Comparison of ENCODE assay signal across 8 cellular contexts in the genomic region with DNA sequence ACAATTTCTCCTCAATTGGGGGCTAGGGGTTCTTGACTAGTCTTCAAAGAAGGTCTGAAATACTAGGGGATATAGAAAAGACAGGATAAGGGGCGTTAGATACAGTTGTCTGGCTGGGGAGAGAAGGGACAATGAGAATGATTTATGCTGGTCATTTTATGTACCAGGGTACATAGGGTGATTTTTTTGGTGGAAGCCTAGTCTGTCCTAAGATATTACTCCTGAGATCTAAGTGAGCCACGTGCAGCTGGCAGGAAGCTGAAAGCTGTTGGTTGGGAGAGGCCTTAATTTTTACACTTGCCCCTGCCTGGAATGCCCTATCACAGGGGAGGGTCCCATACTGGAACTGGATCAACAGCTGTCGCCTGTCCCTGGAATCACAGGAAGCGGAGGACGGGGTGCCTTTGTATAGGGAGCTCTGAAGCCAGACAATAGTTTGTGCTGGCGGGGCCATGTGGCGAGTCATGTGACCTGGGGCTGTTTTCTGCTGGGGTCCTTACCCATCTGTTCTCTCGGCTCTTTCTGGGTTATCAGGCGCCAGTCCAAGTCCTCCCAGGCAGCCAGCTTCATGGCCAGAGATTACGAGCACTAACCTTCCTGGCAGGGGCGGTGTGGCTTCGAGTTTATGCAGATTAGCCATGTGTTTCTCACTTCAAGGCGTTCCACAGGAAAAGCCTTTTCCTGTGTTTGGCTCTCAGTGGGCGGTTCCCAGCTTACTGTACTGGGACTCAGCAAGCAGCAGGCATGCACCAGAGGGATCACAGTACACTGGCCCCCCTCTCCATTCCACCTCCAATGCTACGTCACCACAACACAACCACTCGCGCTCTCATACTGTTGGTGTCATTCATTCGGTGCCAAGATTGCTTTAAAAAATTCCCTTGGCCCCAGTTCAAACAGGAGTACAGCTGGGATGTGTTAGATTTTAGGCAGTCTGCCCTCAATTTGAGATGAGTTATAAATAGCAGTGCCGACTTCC. TPM values are rescaled to one million over a fixed set of nuclear protein-coding genes. Genes with fewer than 3 reads are reported as not detected.
DNase-seq lines count a peak whose midpoint lies in the region; ATAC-seq lines count a peak whose summit lies in the region.

No MANE protein-coding gene starts in this region.

- no peaks in the 10 kb centered on the region for H3K9me3 ChIP-seq in SK-N-MC (ENCODE audit: low read depth, low read length)

- peak overlapping the region; percentile 62 for H3K9ac ChIP-seq in SK-N-MC (ENCODE audit: insufficient read length)

- DNase-seq in COR-L47 (lab: John Stamatoyannopoulos, UW) (peak; percentile 88), Kasumi-1 (lab: John Stamatoyannopoulos, UW) (peak; percentile 96), SK-N-MC (ENCODE audit: low read depth, low spot score) (peak; percentile 89), astrocyte of the hippocampus (ENCODE audit: low read depth, low spot score) (peak; percentile 97), left ventricle myocardium superior (peak; percentile 81), pons (ENCODE audit: low spot score) (peak; percentile 63), NCI-H187 (lab: John Stamatoyannopoulos, UW) (no peak)

- peak overlapping the region; percentile 96 for H3K27ac ChIP-seq in SK-N-MC

- H3K4me3 ChIP-seq in SK-N-MC: peak overlapping the region; percentile 74

- intact Hi-C loops in left ventricle myocardium superior (cut with micrococcal nuclease): no loop called here

- peaks cover 7% of the 10 kb centered on the region for H3K36me3 ChIP-seq in SK-N-MC (ENCODE audit: insufficient read depth, low read length)

- ATAC-seq in left ventricle myocardium superior (peak; percentile 95), HG03095 (IDR thresholded peaks at IDR 0.05; ENCODE audit: unreplicated experiment) (no peak)

RNA-seq across cellular contexts. Expression of gene ARID1A, which starts 27.5 kb away (rescaled TPM):
- total RNA-seq in left ventricle myocardium superior: 31.4 TPM

Comparison
In these comparisons a context has a peak if more than half of its experiments do, and no peak if none do; other contexts are left out.
1. DNase-seq: peak in COR-L47 (single experiment), Kasumi-1 (2 of 2), SK-N-MC (single experiment), astrocyte of the hippocampus (single experiment), left ventricle myocardium superior (single experiment) and pons (single experiment); none in NCI-H187 (0 of 2).